ENCODE assay signal across 31 cellular contexts in genomic region chr20:63128956-63129355, GRCh38.
A peak's percentile ranks its signal among the peaks of the same experiment; 100 is the strongest.
DNase-seq lines count a peak whose midpoint lies in the region; ATAC-seq, FAIRE-seq and TF ChIP-seq lines count a peak whose summit lies in the region.
"Had no signal": no experiment of that assay in that cellular context is flagged by ENCODE, and none has a peak within 500 bp of the region (broad histone marks: within the 10 kb centered on the region; RNA-seq: fewer than 3 reads in every experiment).

No MANE protein-coding gene starts in this region.

- H3K36me3 Mint-ChIP-seq in activated CD8-positive, alpha-beta memory T cell treated with anti-CD3 and anti-CD28 coated beads, Interleukin-2, amount 10 ng/mL, durations not matched to agents 7 days and 5 days: no peaks in the 10 kb centered on the region
- H3K36me3 Mint-ChIP-seq: IgD-negative memory B cell, T-cell had no signal

- no peak overlapping the region for H3K4me3 Mint-ChIP-seq in activated CD8-positive, alpha-beta memory T cell treated with anti-CD3 and anti-CD28 coated beads, Interleukin-2, amount 10 ng/mL, durations not matched to agents 7 days and 5 days
- H3K4me3 Mint-ChIP-seq: activated B cell treated with CpG ODN at 0.5 μM for 24 hours, IgD-negative memory B cell, T-cell had no signal

- H3K36me3 ChIP-seq in kidney (ENCODE audit: control insufficient read depth in 1 of 2, insufficient read depth in 2 of 2, low read length in 2 of 2) (no peaks in the 10 kb centered on the region), spleen (no peaks in the 10 kb centered on the region)
- H3K36me3 ChIP-seq: brain microvascular endothelial cell, esophagus squamous epithelium, heart right ventricle, pancreas, stomach, thyroid gland had no signal

- no peaks in the 10 kb centered on the region for H3K4me1 Mint-ChIP-seq in activated CD8-positive, alpha-beta memory T cell treated with anti-CD3 and anti-CD28 coated beads, Interleukin-2, amount 10 ng/mL, durations not matched to agents 7 days and 5 days
- H3K4me1 Mint-ChIP-seq: activated B cell treated with CpG ODN at 0.5 μM for 24 hours, IgD-negative memory B cell, T-cell had no signal

- H3K27ac Mint-ChIP-seq in activated CD8-positive, alpha-beta memory T cell treated with anti-CD3 and anti-CD28 coated beads, Interleukin-2, amount 10 ng/mL, durations not matched to agents 7 days and 5 days: no peak overlapping the region
- H3K27ac Mint-ChIP-seq: activated B cell treated with CpG ODN at 0.5 μM for 24 hours, IgD-negative memory B cell, T-cell had no signal

- H3K9me3 ChIP-seq in kidney (ENCODE audit: control insufficient read depth in 1 of 2, low read length in 2 of 2) (no peaks in the 10 kb centered on the region), spleen (no peaks in the 10 kb centered on the region)
- H3K9me3 ChIP-seq: esophagus squamous epithelium, heart right ventricle, pancreas, stomach, thyroid gland had no signal

- H3K9me3 Mint-ChIP-seq in activated CD8-positive, alpha-beta memory T cell treated with anti-CD3 and anti-CD28 coated beads, Interleukin-2, amount 10 ng/mL, durations not matched to agents 7 days and 5 days (ENCODE audit: low read depth): no peaks in the 10 kb centered on the region
- H3K9me3 Mint-ChIP-seq: activated B cell treated with CpG ODN at 0.5 μM for 24 hours, T-cell had no signal

- no peak for TF ChIP-seq POLR2A in spleen (IDR thresholded peaks at IDR 0.05)

- H3K9ac ChIP-seq in kidney (ENCODE audit: low read length in 2 of 2): no peak overlapping the region

- 78 to 89% (median 82%) methylated on average over 17 of the region's 17 CpGs for WGBS in spleen, 5 donors

- DNase-seq in activated CD8-positive, alpha-beta memory T cell treated with anti-CD3 and anti-CD28 coated beads, Interleukin-2, amount 50 U/mL, for 4 hours: peak; percentile 7
- no peak for DNase-seq in activated CD8-positive, alpha-beta memory T cell treated with anti-CD3 and anti-CD28 coated beads, Interleukin-2, amount 10 ng/mL, durations not matched to agents 7 days and 5 days
- no peak for DNase-seq in HTR-8/SVneo (ENCODE audit: insufficient read length, low spot score)
- DNase-seq in kidney: peak; percentile 51
- DNase-seq in spleen: peak; percentile 43
- DNase-seq in stimulated activated CD4-positive, alpha-beta T cell treated with anti-CD3 and anti-CD28 coated beads, Interleukin-4, amount 100 ng/mL, for 24 hours: no peak
- no peak for DNase-seq in NCI-H446 (lab: John Stamatoyannopoulos, UW)
- no peak for DNase-seq in stimulated activated naive CD4-positive, alpha-beta T cell treated with Interleukin-2 at 50 U/mL for 16 hours (lab: John Stamatoyannopoulos, UW)
- DNase-seq: activated B cell treated with CpG ODN at 0.5 μM for 24 hours; activated CD4-positive, alpha-beta T cell treated with anti-CD3 and anti-CD28 coated beads, Interleukin-2, amount 50 U/mL, for 1 hour; activated naive CD4-positive, alpha-beta T cell treated with Interleukin-2 at 50 U/mL for 16 hours; activated T-cell treated with anti-CD3 and anti-CD28 coated beads, Interleukin-2, amount 50 U/mL, for 48 hours; brain microvascular endothelial cell; DND-41; esophagus squamous epithelium; foreskin keratinocyte; GF-D8; NCI-H1694; NCI-H446 treated with DMSO at 0.1 percent for 48 hours; NCI-H82; retina; RPMI8226; stomach; thyroid gland had no signal

- CTCF ChIA-PET in activated CD8-positive, alpha-beta memory T cell treated with anti-CD3 and anti-CD28 coated beads, Interleukin-2, amount 10 ng/mL, durations not matched to agents 7 days and 5 days (lab: Charles Lee): no interaction called here

- intact Hi-C loops in kidney (cut with DNase I) (no loop called here), spleen (cut with DNase I; ENCODE audit: low total_unique reads) (no loop called here)

- H3K4me1 ChIP-seq in kidney (ENCODE audit: control insufficient read depth in 1 of 2, insufficient read depth in 1 of 2, low read depth in 1 of 2, low read length in 2 of 2) (no peaks in the 10 kb centered on the region), spleen (no peaks in the 10 kb centered on the region)
- H3K4me1 ChIP-seq: esophagus squamous epithelium, foreskin keratinocyte, heart right ventricle, pancreas, stomach, thyroid gland had no signal

- FAIRE-seq in HTR-8/SVneo (lab: Jason Lieb, UNC): peak; percentile 16
- no peak for FAIRE-seq in kidney (lab: Jason Lieb, UNC)
- FAIRE-seq: pancreas had no signal

- H3K27me3 Mint-ChIP-seq in activated CD8-positive, alpha-beta memory T cell treated with anti-CD3 and anti-CD28 coated beads, Interleukin-2, amount 10 ng/mL, durations not matched to agents 7 days and 5 days: peaks cover 5% of the 10 kb centered on the region

- ATAC-seq in activated CD8-positive, alpha-beta memory T cell treated with anti-CD3 and anti-CD28 coated beads, Interleukin-2, amount 10 ng/mL, durations not matched to agents 7 days and 5 days: no peak
- ATAC-seq: foreskin keratinocyte, heart right ventricle, pancreas, T-cell had no signal

- H3K27ac ChIP-seq in kidney (ENCODE audit: low read depth in 2 of 2, low read length in 2 of 2) (no peak overlapping the region), spleen (no peak overlapping the region)
- H3K27ac ChIP-seq: 22Rv1, brain microvascular endothelial cell, C4-2B, dorsolateral prefrontal cortex, esophagus squamous epithelium, foreskin keratinocyte, heart right ventricle, pancreas, stomach, thyroid gland had no signal

- no peak for TF ChIP-seq CTCF in kidney (IDR thresholded peaks at IDR 0.05; ENCODE audit: borderline replicate concordance, extremely low read depth, insufficient read depth)
- no peak for TF ChIP-seq CTCF in spleen (IDR thresholded peaks at IDR 0.05 in 8 of 11, conservative IDR thresholded peaks at IDR 0.05 in 3 of 11)

- H3K27me3 ChIP-seq in spleen (replicated peaks in 1 of 7): peaks cover 0 to 94% (median 19%) of the 10 kb centered on the region in 7 donors
- H3K27me3 ChIP-seq: brain microvascular endothelial cell, foreskin keratinocyte, pancreas, thyroid gland had no signal

- H3K4me3 ChIP-seq in kidney (ENCODE audit: low read length in 2 of 2): no peak overlapping the region
- H3K4me3 ChIP-seq in spleen: no peak overlapping the region
- H3K4me3 ChIP-seq: dorsolateral prefrontal cortex, esophagus squamous epithelium, heart right ventricle, pancreas, stomach, thyroid gland had no signal

Comparison
In these comparisons a context has a peak if more than half of its experiments do, and no peak if none do; other contexts are left out.
1. DNase-seq: peak in activated CD8-positive, alpha-beta memory T cell treated with anti-CD3 and anti-CD28 coated beads, Interleukin-2, amount 50 U/mL, for 4 hours (single experiment), kidney (single experiment) and spleen (single experiment); none in activated CD8-positive, alpha-beta memory T cell treated with anti-CD3 and anti-CD28 coated beads, Interleukin-2, amount 10 ng/mL, durations not matched to agents 7 days and 5 days (single experiment), HTR-8/SVneo (single experiment), stimulated activated CD4-positive, alpha-beta T cell treated with anti-CD3 and anti-CD28 coated beads, Interleukin-4, amount 100 ng/mL, for 24 hours (single experiment), NCI-H446 (0 of 2) and stimulated activated naive CD4-positive, alpha-beta T cell treated with Interleukin-2 at 50 U/mL for 16 hours (single experiment).